Comparison of ENCODE assay signal across 13 cellular contexts in genomic region chr16:46975908-46976470, GRCh38. TPM values are rescaled to one million over a fixed set of nuclear protein-coding genes. Genes with fewer than 3 reads are reported as not detected.
DNase-seq lines count a peak whose midpoint lies in the region; ATAC-seq and TF ChIP-seq lines count a peak whose summit lies in the region.
"Had no signal": no experiment of that assay in that cellular context is flagged by ENCODE, and none has a peak within 500 bp of the region (broad histone marks: within the 10 kb centered on the region; RNA-seq: fewer than 3 reads in every experiment).

No MANE protein-coding gene starts in this region.

- no TSS peak for BruUV-seq in PC-3 (replicated peaks; lab: Mats Ljungman, UMichigan)

- peak overlapping the region; percentile 48 to 57 for H3K4me3 Mint-ChIP-seq in activated T-cell treated with anti-CD3 and anti-CD28 coated beads, Interleukin-2, amount 50 U/mL, for 72 hours

- H2AFZ ChIP-seq in PC-3 (ENCODE audit: low read length) (peak overlapping the region; percentile 84; the same call in 1 of the 2 replicates), hepatocyte (no peak overlapping the region)

- H3K9me3 Mint-ChIP-seq in activated T-cell treated with anti-CD3 and anti-CD28 coated beads, Interleukin-2, amount 50 U/mL, for 72 hours, result no peaks in the 10 kb centered on the region

- no peaks in the 10 kb centered on the region for H3K9me2 ChIP-seq in PC-3 (replicated peaks; ENCODE audit: low read length)
- H3K9me2 ChIP-seq in hepatocyte (replicated peaks; ENCODE audit: insufficient read depth), result no peaks in the 10 kb centered on the region

- ATAC-seq in activated T-cell treated with anti-CD3 and anti-CD28 coated beads, Interleukin-2, amount 50 U/mL, for 72 hours (replicated peaks in 1 of 2), result no peak
- ATAC-seq in PC-3 (no peak), HG02759 (IDR thresholded peaks at IDR 0.05; ENCODE audit: unreplicated experiment) (no peak)

- DNase-seq in activated T-cell treated with anti-CD3 and anti-CD28 coated beads, Interleukin-2, amount 50 U/mL, for 72 hours, result no peak
- DNase-seq in activated T-cell treated with anti-CD3 and anti-CD28 coated beads, Interleukin-2, amount 50 U/mL, for 48 hours, result no peak
- DNase-seq in PC-3 (no peak), hepatocyte (ENCODE audit: low spot score) (no peak), testis (no peak), NCI-H748 (lab: John Stamatoyannopoulos, UW; ENCODE audit: unreplicated experiment) (no peak), OCI-M1 (lab: John Stamatoyannopoulos, UW) (no peak)
- DNase-seq: activated CD4-positive, alpha-beta T cell treated with anti-CD3 and anti-CD28 coated beads for 48 hours; effector memory CD4-positive, alpha-beta T cell; IMR-90; NCI-H1105 treated with DMSO at 0.1 percent for 48 hours had no signal

- TF ChIP-seq CTCF in PC-3 (conservative IDR thresholded peaks at IDR 0.05; ENCODE audit: low read depth, low read length) (no peak), hepatocyte (IDR thresholded peaks at IDR 0.05; ENCODE audit: poor library complexity) (no peak), testis (IDR thresholded peaks at IDR 0.05) (no peak)

- H3K27ac ChIP-seq in PC-3 (ENCODE audit: low read length), result peak overlapping the region; percentile 33
- no peak overlapping the region for H3K27ac ChIP-seq in hepatocyte
- H3K27ac ChIP-seq in testis, result peak overlapping the region; percentile 9 to 98

- intact Hi-C loops in PC-3 (cut with micrococcal nuclease) (loop anchor here (2.0 kb wide), 1 partner anchor 29 kb away; no protein-coding TSS in a partner anchor), testis (cut with DNase I; ENCODE audit: low total_unique reads) (no loop called here)

- H4K20me1 ChIP-seq in PC-3 (ENCODE audit: low read length) (peaks cover 8% of the 10 kb centered on the region; the same call in 1 of the 2 replicates), hepatocyte (ENCODE audit: insufficient read depth, poor library complexity, severe bottlenecking) (peaks cover 9% of the 10 kb centered on the region)

- CTCF ChIA-PET in PC-3 (lab: Charles Lee), result no interaction called here

- POLR2A ChIA-PET in PC-3 (lab: Charles Lee; ENCODE audit: unreplicated experiment), result no interaction called here

- H3K36me3 ChIP-seq in PC-3 (ENCODE audit: low read depth, low read length), result peaks cover 4% of the 10 kb centered on the region; the same call in 1 of the 2 replicates
- H3K36me3 ChIP-seq in hepatocyte (replicated peaks; ENCODE audit: insufficient read depth, low read depth), result no peaks in the 10 kb centered on the region
- no peaks in the 10 kb centered on the region for H3K36me3 ChIP-seq in testis (ENCODE audit: low read depth, missing control alignments)

- peak overlapping the region; percentile 88 for H3K27ac Mint-ChIP-seq in activated T-cell treated with anti-CD3 and anti-CD28 coated beads, Interleukin-2, amount 50 U/mL, for 72 hours

- H3K79me2 ChIP-seq in PC-3 (ENCODE audit: low read length) (peaks cover 36% of the 10 kb centered on the region), hepatocyte (peaks cover 23% of the 10 kb centered on the region)

- H3K4me3 ChIP-seq in PC-3 (ENCODE audit: low read length), result no peak overlapping the region
- no peak overlapping the region for H3K4me3 ChIP-seq in hepatocyte
- no peak overlapping the region for H3K4me3 ChIP-seq in testis
- H3K4me3 ChIP-seq: stomach had no signal

- WGBS in hepatocyte (ENCODE audit: low lambda C conversion rate, missing lambda C conversion rate), result 84% methylated on average over 4 of the region's 4 CpGs
- 46 to 52% methylated on average over 4 of the region's 4 CpGs for WGBS in testis, 2 donors

- H3K27me3 Mint-ChIP-seq in activated T-cell treated with anti-CD3 and anti-CD28 coated beads, Interleukin-2, amount 50 U/mL, for 72 hours (ENCODE audit: low read depth), result no peaks in the 10 kb centered on the region

- H3K36me3 Mint-ChIP-seq in activated T-cell treated with anti-CD3 and anti-CD28 coated beads, Interleukin-2, amount 50 U/mL, for 72 hours (ENCODE audit: insufficient read depth in 2 of 2), result peaks cover 8 to 10% of the 10 kb centered on the region in 2 donors

- H3F3A ChIP-seq in PC-3 (ENCODE audit: low read length, unreplicated experiment), result no peaks in the 10 kb centered on the region

- no peak for TF ChIP-seq POLR2A in testis (IDR thresholded peaks at IDR 0.05)

- no peaks in the 10 kb centered on the region for H3K9me3 ChIP-seq in PC-3 (ENCODE audit: low read length)
- no peaks in the 10 kb centered on the region for H3K9me3 ChIP-seq in hepatocyte (ENCODE audit: low read depth)
- no peaks in the 10 kb centered on the region for H3K9me3 ChIP-seq in testis
- H3K9me3 ChIP-seq: stomach had no signal

- H3K4me2 ChIP-seq in PC-3 (ENCODE audit: low read length) (peak overlapping the region; percentile 58), hepatocyte (peak overlapping the region; percentile 52)

- peaks cover 52% of the 10 kb centered on the region for H3K4me1 Mint-ChIP-seq in activated T-cell treated with anti-CD3 and anti-CD28 coated beads, Interleukin-2, amount 50 U/mL, for 72 hours (ENCODE audit: low read depth)

- no peaks in the 10 kb centered on the region for H3K27me3 ChIP-seq in PC-3 (ENCODE audit: low read length)
- no peaks in the 10 kb centered on the region for H3K27me3 ChIP-seq in hepatocyte
- H3K27me3 ChIP-seq in testis, result no peaks in the 10 kb centered on the region
- H3K27me3 ChIP-seq: stomach had no signal

- no peak overlapping the region for H3K9ac ChIP-seq in PC-3 (ENCODE audit: low read length)

- peaks cover 34% of the 10 kb centered on the region for H3K4me1 ChIP-seq in PC-3 (ENCODE audit: insufficient read depth, low read length)
- peaks cover 18% of the 10 kb centered on the region for H3K4me1 ChIP-seq in hepatocyte (ENCODE audit: insufficient read depth)
- peaks cover 25% of the 10 kb centered on the region for H3K4me1 ChIP-seq in testis

RNA-seq across cellular contexts. Expression of gene DNAJA2, which starts 2.5 kb away (rescaled TPM):
- total RNA-seq in activated T-cell treated with anti-CD3 and anti-CD28 coated beads, Interleukin-2, amount 50 U/mL, for 72 hours, result 10 to 100 TPM; 65.2 to 65.4 TPM
- total RNA-seq in PC-3 (2014; rRNA removed), result 44.5 and 57.0 TPM in 2 replicates
- total RNA-seq in hepatocyte, result 59.4 and 72.8 TPM in 2 replicates
- polyA plus RNA-seq in hepatocyte, result 49.3 and 62.3 TPM in 2 replicates
- 10 to 100 TPM; 51.5 to 68.4 TPM for total RNA-seq in testis
- polyA plus RNA-seq in testis (ENCODE audit: insufficient read depth, low read depth, low replicate concordance), result 94.5 TPM
